ENCODE assay signal across 12 cellular contexts in genomic region chr6:143675946-143676345, GRCh38. TPM values are rescaled to one million over a fixed set of nuclear protein-coding genes. Genes with fewer than 3 reads are reported as not detected.
A peak's percentile ranks its signal among the peaks of the same experiment; 100 is the strongest.
DNase-seq lines count a peak whose midpoint lies in the region; ATAC-seq, FAIRE-seq and TF ChIP-seq lines count a peak whose summit lies in the region.
"Had no signal": no experiment of that assay in that cellular context is flagged by ENCODE, and none has a peak within 500 bp of the region (broad histone marks: within the 10 kb centered on the region; RNA-seq: fewer than 3 reads in every experiment).

No MANE protein-coding gene starts in this region.

- no peak for TF ChIP-seq EP300 in A549 (IDR thresholded peaks at IDR 0.05)

- no peak overlapping the region for H2AK9ac ChIP-seq in IMR-90 (replicated peaks; ENCODE audit: low read depth, low read length, poor library complexity)

- no TSS peak for BruUV-seq in IMR-90 (replicated peaks; lab: Mats Ljungman, UMichigan)

- TF ChIP-seq CTCF in A549 (IDR thresholded peaks at IDR 0.05) = no peak
- TF ChIP-seq CTCF in IMR-90 (conservative IDR thresholded peaks at IDR 0.05; ENCODE audit: low read depth, low read length) = no peak
- no peak for TF ChIP-seq CTCF in endodermal cell (conservative IDR thresholded peaks at IDR 0.05)
- TF ChIP-seq CTCF in mesothelial cell of epicardium (IDR thresholded peaks at IDR 0.05; ENCODE audit: unreplicated experiment) = no peak
- TF ChIP-seq CTCF in WERI-Rb-1 (IDR thresholded peaks at IDR 0.05; ENCODE audit: low read depth, low read length) = no peak

- H3K9me3 Mint-ChIP-seq in endodermal cell (peaks cover 1% of the 10 kb centered on the region), mesothelial cell of epicardium (peaks cover 4% of the 10 kb centered on the region)
- H3K9me3 Mint-ChIP-seq: activated T-helper 1 cell treated with anti-CD3 and anti-CD28 coated beads, Interleukin-12 subunit alpha, Interleukin-12 subunit beta, Interleukin-2, Interleukin-4 antibody, amounts not matched to agents 30 ng/mL and 10 ng/mL and 1 ng/mL, durations not matched to agents 14 hours and 24 hours and 36 hours had no signal

- H2AFZ ChIP-seq in IMR-90 (replicated peaks; ENCODE audit: low read length, poor library complexity) = no peak overlapping the region

- H3K4ac ChIP-seq in IMR-90 (ENCODE audit: low read depth, low read length) = no peak overlapping the region

- H3K9me3 ChIP-seq in A549 (no peaks in the 10 kb centered on the region), IMR-90 (ENCODE audit: control insufficient read depth, insufficient read depth, low read length) (no peaks in the 10 kb centered on the region), endodermal cell (ENCODE audit: control insufficient read depth, low read length) (peaks cover 7% of the 10 kb centered on the region), WERI-Rb-1 (ENCODE audit: severe bottlenecking) (no peaks in the 10 kb centered on the region), aorta (ENCODE audit: control insufficient read depth, low read length) (no peaks in the 10 kb centered on the region)

- H4K91ac ChIP-seq in IMR-90 (ENCODE audit: insufficient read depth, low read depth, low read length) = no peak overlapping the region

- no peak for FAIRE-seq in A549 (lab: Jason Lieb, UNC)

- CTCF ChIA-PET in A549 (lab: Yijun Ruan, JAX) (no interaction called here), IMR-90 (lab: Yijun Ruan, JAX) (interaction anchor here (0.8 kb wide), 1 partner anchor 338 kb away, joined by 3 read pairs; no protein-coding TSS in a partner anchor)

- DNase-seq in A549 (ENCODE audit: low read depth in 1 of 2, low spot score in 1 of 2) = peak in 1 of 2 experiments; percentile 21
- DNase-seq in IMR-90 = peak; percentile 56
- no peak for DNase-seq in endodermal cell
- DNase-seq in mesothelial cell of epicardium (ENCODE audit: low spot score in 2 of 2, unreplicated experiment in 2 of 2) = no peak
- DNase-seq in DMS79 treated with DMSO at 0.1 percent for 48 hours (lab: John Stamatoyannopoulos, UW) = no peak
- DNase-seq in WERI-Rb-1 = no peak
- no peak for DNase-seq in aorta
- no peak for DNase-seq in NCI-H446 treated with DMSO at 0.1 percent for 48 hours (lab: John Stamatoyannopoulos, UW)
- DNase-seq: glutamatergic neuron, NCI-H1048, NCI-H524 had no signal

- no peak overlapping the region for H3K23ac ChIP-seq in IMR-90 (ENCODE audit: low read depth, low read length)

- H2BK15ac ChIP-seq in IMR-90 (ENCODE audit: low read depth, low read length) = no peak overlapping the region

- no peak overlapping the region for H2BK120ac ChIP-seq in IMR-90 (ENCODE audit: low read depth, low read length)

- peaks cover 54% of the 10 kb centered on the region for H3K4me1 ChIP-seq in A549
- peaks cover 10% of the 10 kb centered on the region for H3K4me1 ChIP-seq in IMR-90 (ENCODE audit: control insufficient read depth, insufficient read depth, low read length)
- peaks cover 21% of the 10 kb centered on the region for H3K4me1 ChIP-seq in endodermal cell (ENCODE audit: control insufficient read depth, insufficient read depth, low read length)
- peaks cover 3 to 4% of the 10 kb centered on the region in 2 donors for H3K4me1 ChIP-seq in aorta (ENCODE audit: control insufficient read depth in 1 of 2, insufficient read depth in 2 of 2, low read length in 2 of 2)

- no peak overlapping the region for H2BK5ac ChIP-seq in IMR-90 (ENCODE audit: low read depth, low read length, poor library complexity, severe bottlenecking)

- no peaks in the 10 kb centered on the region for H3K36me3 ChIP-seq in IMR-90 (ENCODE audit: control insufficient read depth, insufficient read depth, low read length)
- H3K36me3 ChIP-seq in endodermal cell (ENCODE audit: control insufficient read depth, insufficient read depth, low read length) = no peaks in the 10 kb centered on the region
- no peaks in the 10 kb centered on the region; the same call in 1 of the 2 replicates for H3K36me3 ChIP-seq in WERI-Rb-1
- no peaks in the 10 kb centered on the region for H3K36me3 ChIP-seq in aorta (ENCODE audit: control insufficient read depth in 1 of 2, insufficient read depth in 2 of 2, low read length in 1 of 2)

- H4K8ac ChIP-seq in IMR-90 (ENCODE audit: low read depth in 2 of 2, low read length in 2 of 2) = no peak overlapping the region

- POLR2A ChIA-PET in A549 (lab: Yijun Ruan, JAX) = interaction anchor here (0.5 kb wide), 1 partner anchor 161 kb away, joined by 3 read pairs; no protein-coding TSS in a partner anchor
- POLR2A ChIA-PET in IMR-90 (lab: Charles Lee; ENCODE audit: unreplicated experiment) = no interaction called here

- no peak for ATAC-seq in A549
- ATAC-seq in IMR-90 (ENCODE audit: low read depth) = no peak
- ATAC-seq in aorta (ENCODE audit: low FRiP score) = no peak

- H3K56ac ChIP-seq in IMR-90 (ENCODE audit: extremely low read depth, insufficient read depth, low read length) = no peak overlapping the region

- H3K79me1 ChIP-seq in IMR-90 (ENCODE audit: low read depth in 1 of 2, low read length in 2 of 2) = peaks cover 8 to 32% of the 10 kb centered on the region in 2 experiments

- H2AK5ac ChIP-seq in IMR-90 (ENCODE audit: low read depth, low read length) = no peak overlapping the region

- no peaks in the 10 kb centered on the region for H3K27me3 ChIP-seq in IMR-90 (ENCODE audit: control insufficient read depth, insufficient read depth, low read length)
- no peaks in the 10 kb centered on the region for H3K27me3 ChIP-seq in endodermal cell (ENCODE audit: control insufficient read depth, insufficient read depth, low read length, poor library complexity, severe bottlenecking)
- no peaks in the 10 kb centered on the region for H3K27me3 ChIP-seq in WERI-Rb-1 (ENCODE audit: insufficient read depth, low read depth, severe bottlenecking)
- no peaks in the 10 kb centered on the region for H3K27me3 ChIP-seq in aorta (ENCODE audit: control insufficient read depth in 1 of 2, insufficient read depth in 2 of 2, low read length in 1 of 2)

- WGBS in A549 (ENCODE audit: missing lambda C conversion rate) = 24% methylated on average over 1 of the region's 1 CpG
- no CpG with 5 or more reads among the region's 1 CpG for WGBS in IMR-90 (ENCODE audit: extremely low coverage in 2 of 2, insufficient read length in 1 of 2), 2 experiments
- WGBS in endodermal cell (ENCODE audit: insufficient coverage in 1 of 2, insufficient read length in 1 of 2), 2 experiments = 40 to 50% methylated on average over 1 of the region's 1 CpG
- WGBS in aorta, 2 donors = 5% methylated on average over 1 of the region's 1 CpG

- peak overlapping the region; percentile 34 for H3K14ac ChIP-seq in IMR-90 (replicated peaks; ENCODE audit: low read depth, low read length)

- TF ChIP-seq POLR2A in A549 (IDR thresholded peaks at IDR 0.05; ENCODE audit: low read length) = no peak
- TF ChIP-seq POLR2A in IMR-90 (IDR thresholded peaks at IDR 0.05; ENCODE audit: low read depth, low read length) = no peak

- H3K36me3 Mint-ChIP-seq in endodermal cell (ENCODE audit: low read depth) (peaks cover 4% of the 10 kb centered on the region), mesothelial cell of epicardium (no peaks in the 10 kb centered on the region)

- H3K4me1 Mint-ChIP-seq in endodermal cell (peaks cover 50% of the 10 kb centered on the region), mesothelial cell of epicardium (peaks cover 59% of the 10 kb centered on the region)

- in situ Hi-C loops in IMR-90 (cut with MboI; ENCODE audit: low sequenced_read_pairs) = no loop called here

- TF ChIP-seq RAD21 in A549 (conservative IDR thresholded peaks at IDR 0.05 in 1 of 2, IDR thresholded peaks at IDR 0.05 in 1 of 2) = no peak
- no peak for TF ChIP-seq RAD21 in IMR-90 (IDR thresholded peaks at IDR 0.05; ENCODE audit: low read length)

- H3K4me3 ChIP-seq in A549 = no peak overlapping the region
- no peak overlapping the region for H3K4me3 ChIP-seq in IMR-90 (ENCODE audit: insufficient read depth, low read depth, low read length)
- peak overlapping the region; percentile 64 for H3K4me3 ChIP-seq in endodermal cell (ENCODE audit: low read length)
- H3K4me3 ChIP-seq in WERI-Rb-1 (ENCODE audit: low read depth, low read length) = no peak overlapping the region
- H3K4me3 ChIP-seq in aorta (ENCODE audit: low read length in 2 of 2) = no peak overlapping the region

- intact Hi-C loops in IMR-90 (cut with micrococcal nuclease) = loop anchor here (5.0 kb wide), 1 partner anchor 336 kb away; no protein-coding TSS in a partner anchor
- intact Hi-C loops in aorta (cut with DNase I) = loop anchor here (5.0 to 10.0 kb wide), 6 partner anchors 61 to 336 kb away; partner anchors contain the start of gene LTV1 (in 2 of the 2)

- dilution Hi-C loops in IMR-90 (cut with HindIII; ENCODE audit: low sequenced_read_pairs, unreplicated experiment) = no loop called here

- no peaks in the 10 kb centered on the region for H4K20me1 ChIP-seq in IMR-90 (ENCODE audit: insufficient read depth, low read length)

- H3K27me3 Mint-ChIP-seq in endodermal cell (ENCODE audit: insufficient read depth) (no peaks in the 10 kb centered on the region), mesothelial cell of epicardium (ENCODE audit: low read depth) (no peaks in the 10 kb centered on the region)

- H3K4me2 ChIP-seq in A549 (peak overlapping the region; percentile 91), IMR-90 (ENCODE audit: low read depth, low read length) (peak overlapping the region; percentile 52; the same call in 1 of the 2 replicates)

- H3K9me1 ChIP-seq in IMR-90 (ENCODE audit: insufficient read depth, low read length) = peaks cover 4% of the 10 kb centered on the region

- no peak overlapping the region for H4K5ac ChIP-seq in IMR-90 (ENCODE audit: low read depth, low read length)

- H2BK20ac ChIP-seq in IMR-90 (ENCODE audit: low read depth, low read length) = no peak overlapping the region

- H3K27ac Mint-ChIP-seq in endodermal cell (peak overlapping the region; percentile 85), mesothelial cell of epicardium (peak overlapping the region; percentile 95)
- H3K27ac Mint-ChIP-seq: activated T-helper 1 cell treated with anti-CD3 and anti-CD28 coated beads, Interleukin-12 subunit alpha, Interleukin-12 subunit beta, Interleukin-2, Interleukin-4 antibody, amounts not matched to agents 30 ng/mL and 10 ng/mL and 1 ng/mL, durations not matched to agents 14 hours and 24 hours and 36 hours had no signal

- H3K4me3 Mint-ChIP-seq in endodermal cell = peak overlapping the region; percentile 35
- H3K4me3 Mint-ChIP-seq in mesothelial cell of epicardium = no peak overlapping the region
- H3K4me3 Mint-ChIP-seq: activated T-helper 1 cell treated with anti-CD3 and anti-CD28 coated beads, Interleukin-12 subunit alpha, Interleukin-12 subunit beta, Interleukin-2, Interleukin-4 antibody, amounts not matched to agents 30 ng/mL and 10 ng/mL and 1 ng/mL, durations not matched to agents 14 hours and 24 hours and 36 hours had no signal

- no peak overlapping the region for H3K18ac ChIP-seq in IMR-90 (ENCODE audit: low read depth, low read length)

- H3K27ac ChIP-seq in A549 (peak overlapping the region in 1 of 2 experiments; percentile 75; a peak in 3 of 6 replicates), IMR-90 (ENCODE audit: insufficient read depth, low read length) (no peak overlapping the region), endodermal cell (ENCODE audit: low read depth, low read length) (no peak overlapping the region), WERI-Rb-1 (no peak overlapping the region), aorta (ENCODE audit: low read depth in 1 of 2, low read length in 2 of 2) (peak overlapping the region in 1 of 2 donors; percentile 67)

- H3K9ac ChIP-seq in IMR-90 (ENCODE audit: low read depth, low read length) = no peak overlapping the region
- no peak overlapping the region for H3K9ac ChIP-seq in endodermal cell (ENCODE audit: extremely low read depth, low read length, poor library complexity, severe bottlenecking)

RNA-seq across cellular contexts. Expression of gene PHACTR2, which starts 1.8 kb away (rescaled TPM):
- polyA plus RNA-seq in A549 (2011; rRNA removed) (7.5 and 10.4 TPM in 2 replicates), A549 (2017; fragmentation: RNase III; extraction: RNeasy Plus Mini Kit Qiagen cat#74134 plus additional on column Dnase treatment) (2.5 to 3.3 TPM (median 2.9 TPM) in 3 replicates), IMR-90 (2012; rRNA removed) (12.7 and 14.5 TPM in 2 replicates), aorta (10 to 100 TPM; 15.3 TPM)
- polyA plus RNA-seq in A549 (2012; cell fraction: cytosol; rRNA removed) = 2.0 and 2.2 TPM in 2 replicates
- polyA plus RNA-seq in A549 (2012; cell fraction: nucleus; rRNA removed) = 0.80 and 1.5 TPM in 2 replicates
- polyA minus RNA-seq in A549 (2011; rRNA and poly(A)+ RNA removed) = 15.8 and 17.6 TPM in 2 replicates
- total RNA-seq in IMR-90 (2012; rRNA removed) (74.2 and 76.9 TPM in 2 replicates), endodermal cell (100 to 1,000 TPM; 164 to 222 TPM), mesothelial cell of epicardium (117 to 125 TPM (median 124 TPM) in 3 replicates), aorta (10 to 100 TPM; 87.1 to 96.8 TPM)
- polyA plus RNA-seq in IMR-90 (2012; cell fraction: cytosol; rRNA removed) = 3.5 and 4.2 TPM in 2 replicates
- polyA plus RNA-seq in IMR-90 (2012; cell fraction: nucleus; rRNA removed; ENCODE audit: low replicate concordance) = 4.6 and 15.0 TPM in 2 replicates
- 42.0 TPM for polyA plus RNA-seq in endodermal cell (2013, experiment 1 of 2)
- polyA plus RNA-seq in endodermal cell (2013, experiment 2 of 2) = 48.6 TPM
